ENCODE assay signal across 1 cellular context in genomic region chr5:163456840-163457239, GRCh38.
TF ChIP-seq lines count a peak whose summit lies in the region.

No MANE protein-coding gene starts in this region.

TF ChIP-seq in WTC11, 78 proteins besides CTCF, POLR2A, EP300 and RAD21 (continued from another document):
- no peak for TF ChIP-seq ZNF532 (CRISPR knock-in tag; IDR thresholded peaks at IDR 0.05; ENCODE audit: borderline replicate concordance)
- no peak for TF ChIP-seq ATF3 (CRISPR knock-in tag; conservative IDR thresholded peaks at IDR 0.05)
- no peak for TF ChIP-seq TP53 (CRISPR knock-in tag; IDR thresholded peaks at IDR 0.05)
- TF ChIP-seq EMX1 (CRISPR knock-in tag; IDR thresholded peaks at IDR 0.05): no peak
- TF ChIP-seq AR (CRISPR knock-in tag; IDR thresholded peaks at IDR 0.05): no peak
- TF ChIP-seq ZNF416 (CRISPR knock-in tag; IDR thresholded peaks at IDR 0.05): no peak
- TF ChIP-seq SMAD3 (CRISPR knock-in tag; IDR thresholded peaks at IDR 0.05; ENCODE audit: borderline replicate concordance): no peak
- no peak for TF ChIP-seq FOXP1 (CRISPR knock-in tag; IDR thresholded peaks at IDR 0.05; ENCODE audit: borderline replicate concordance)
- TF ChIP-seq IRF2 (CRISPR knock-in tag; IDR thresholded peaks at IDR 0.05; ENCODE audit: borderline replicate concordance, low read depth): no peak
- TF ChIP-seq PRRX2 (CRISPR knock-in tag; IDR thresholded peaks at IDR 0.05): no peak
- no peak for TF ChIP-seq MXD4 (CRISPR knock-in tag; IDR thresholded peaks at IDR 0.05; ENCODE audit: borderline replicate concordance)
- no peak for TF ChIP-seq USF2 (CRISPR knock-in tag; IDR thresholded peaks at IDR 0.05)
TF ChIP-seq in WTC11: peak in this region for 0.
